17 cellular contexts compared by ENCODE assay signal in genomic region chr5:100464418-100464817, GRCh38.
DNase-seq lines count a peak whose midpoint lies in the region; TF ChIP-seq lines count a peak whose summit lies in the region.
"Had no signal": no experiment of that assay in that cellular context is flagged by ENCODE, and none has a peak within 500 bp of the region (broad histone marks: within the 10 kb centered on the region; RNA-seq: fewer than 3 reads in every experiment).

No MANE protein-coding gene starts in this region.

- no peaks in the 10 kb centered on the region for H3K79me2 ChIP-seq in hepatocyte

- H3K4me3 ChIP-seq in astrocyte of the spinal cord (ENCODE audit: low read depth, low read length) (no peak overlapping the region), hepatocyte (no peak overlapping the region), transverse colon (no peak overlapping the region)
- H3K4me3 ChIP-seq: A549, lower lobe of right lung, neural progenitor cell, skin epidermis had no signal

- no peak for TF ChIP-seq CTCF in astrocyte of the spinal cord (IDR thresholded peaks at IDR 0.05; ENCODE audit: low read depth, low read length)
- no peak for TF ChIP-seq CTCF in hepatocyte (IDR thresholded peaks at IDR 0.05; ENCODE audit: poor library complexity)
- TF ChIP-seq CTCF in transverse colon (IDR thresholded peaks at IDR 0.05): no peak

- peak; percentile 8 for DNase-seq in 8988T
- peak; percentile 37 for DNase-seq in HK-2 (ENCODE audit: unreplicated experiment)
- DNase-seq in astrocyte of the spinal cord (ENCODE audit: low read depth, low spot score): peak; percentile 81
- peak; percentile 15 for DNase-seq in hepatocyte (ENCODE audit: low spot score)
- no peak for DNase-seq in transverse colon
- no peak for DNase-seq in OCI-M2 (lab: John Stamatoyannopoulos, UW; ENCODE audit: unreplicated experiment)
- DNase-seq in effector CD4-positive, alpha-beta T cell: no peak
- no peak for DNase-seq in T-helper 2 cell
- DNase-seq: activated naive CD8-positive, alpha-beta T cell treated with anti-CD3 and anti-CD28 coated beads, Interleukin-2, amount 50 U/mL, for 24 hours; effector CD8-positive, alpha-beta T cell; lower lobe of right lung; NCI-H1048; NCI-H2227 treated with DMSO at 0.1 percent for 48 hours; substantia nigra had no signal

- no peaks in the 10 kb centered on the region for H4K20me1 ChIP-seq in hepatocyte (ENCODE audit: insufficient read depth, poor library complexity, severe bottlenecking)

- TF ChIP-seq EP300 in transverse colon (IDR thresholded peaks at IDR 0.05; ENCODE audit: low read depth): no peak

- H3K36me3 ChIP-seq in hepatocyte (replicated peaks; ENCODE audit: insufficient read depth, low read depth): no peaks in the 10 kb centered on the region
- H3K36me3 ChIP-seq in transverse colon: no peaks in the 10 kb centered on the region
- H3K36me3 ChIP-seq: lower lobe of right lung, neural progenitor cell had no signal

- no peaks in the 10 kb centered on the region for H3K9me3 ChIP-seq in hepatocyte (ENCODE audit: low read depth)
- H3K9me3 ChIP-seq in transverse colon: no peaks in the 10 kb centered on the region
- H3K9me3 ChIP-seq: A549, lower lobe of right lung had no signal

- in situ Hi-C loops in astrocyte of the spinal cord (cut with HindIII; ENCODE audit: low sequenced_read_pairs) (no loop called here), transverse colon (cut with MboI; ENCODE audit: low pct_ligation_motif_present in 1 of 4, low pct_unique_long_range_greater_than_20kb in 1 of 4, low sequenced_read_pairs in 3 of 4) (no loop called here)

- intact Hi-C loops in transverse colon (cut with DNase I; ENCODE audit: low total_unique reads): no loop called here

- H3K4me1 ChIP-seq in hepatocyte (ENCODE audit: insufficient read depth): no peaks in the 10 kb centered on the region
- H3K4me1 ChIP-seq in transverse colon: no peaks in the 10 kb centered on the region
- H3K4me1 ChIP-seq: A549, lower lobe of right lung, neural progenitor cell had no signal

- H3K27ac ChIP-seq in hepatocyte (no peak overlapping the region), transverse colon (no peak overlapping the region)
- H3K27ac ChIP-seq: A549, lower lobe of right lung, neural progenitor cell, skin epidermis had no signal

- no peak overlapping the region for H3K4me2 ChIP-seq in hepatocyte
- H3K4me2 ChIP-seq: A549, neural progenitor cell had no signal

- WGBS in hepatocyte (ENCODE audit: low lambda C conversion rate, missing lambda C conversion rate): 51% methylated on average over 2 of the region's 2 CpGs
- 87 to 90% methylated on average over 2 of the region's 2 CpGs for WGBS in transverse colon (ENCODE audit: low coverage in 1 of 2), 2 donors

- no peak for TF ChIP-seq POLR2A in transverse colon (IDR thresholded peaks at IDR 0.05)

- H3K9me2 ChIP-seq in hepatocyte (replicated peaks; ENCODE audit: insufficient read depth): no peaks in the 10 kb centered on the region

- no peaks in the 10 kb centered on the region for H3K27me3 ChIP-seq in hepatocyte
- no peaks in the 10 kb centered on the region for H3K27me3 ChIP-seq in transverse colon
- H3K27me3 ChIP-seq: neural progenitor cell had no signal

- no peak overlapping the region for H2AFZ ChIP-seq in hepatocyte
- H2AFZ ChIP-seq: neural progenitor cell had no signal

Comparison
In these comparisons a context has a peak if more than half of its experiments do, and no peak if none do; other contexts are left out.
1. DNase-seq: peak in 8988T (single experiment), HK-2 (single experiment), astrocyte of the spinal cord (single experiment) and hepatocyte (single experiment); none in transverse colon (single experiment), OCI-M2 (single experiment), effector CD4-positive, alpha-beta T cell (single experiment) and T-helper 2 cell (0 of 5).